ENCODE assay signal across 29 cellular contexts in the genomic region with DNA sequence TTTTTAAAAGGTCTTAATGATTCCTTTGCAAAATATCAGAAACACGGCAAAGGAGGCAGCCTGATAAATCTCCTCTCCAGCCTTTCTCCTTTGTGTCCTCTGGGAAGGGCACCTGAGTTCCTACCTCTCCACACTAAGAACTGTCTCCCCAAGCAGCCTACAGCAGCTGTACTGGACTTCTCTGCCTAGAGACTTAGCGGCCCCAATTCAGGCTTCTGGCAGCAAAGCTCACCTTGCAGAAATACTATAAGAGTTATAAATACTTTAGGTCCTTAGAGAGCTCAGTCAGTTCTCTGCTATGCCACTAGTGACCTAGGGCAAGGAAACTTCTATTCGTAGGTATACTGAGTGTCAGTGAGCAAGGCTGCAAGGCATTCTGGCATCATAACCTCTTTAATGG.
"Had no signal": no experiment of that assay in that cellular context is flagged by ENCODE, and none has a peak within 500 bp of the region (broad histone marks: within the 10 kb centered on the region; RNA-seq: fewer than 3 reads in every experiment).

No MANE protein-coding gene starts in this region.

- H3K27ac ChIP-seq: adrenal gland, ascending aorta, body of pancreas, brain microvascular endothelial cell, breast epithelium, cardiac muscle cell had no signal

- H3K9me3 ChIP-seq: adrenal gland, ascending aorta, body of pancreas, breast epithelium had no signal

- H3K4me3 ChIP-seq: adrenal gland, ascending aorta, body of pancreas, breast epithelium, cardiac muscle cell had no signal

- H3K36me3 ChIP-seq: adrenal gland, ascending aorta, brain microvascular endothelial cell, breast epithelium, cardiac muscle cell had no signal

- H3K27me3 ChIP-seq: adrenal gland, ascending aorta, body of pancreas, breast epithelium, cardiac muscle cell had no signal

- DNase-seq: activated effector memory CD4-positive, alpha-beta T cell treated with anti-CD3 and anti-CD28 coated beads, Interleukin-2, amount 50 U/mL, for 16 hours; activated effector memory CD4-positive, alpha-beta T cell treated with Interleukin-2 at 50 U/mL for 16 hours; activated gamma-delta T cell; activated gamma-delta T cell treated with Interleukin-2 at 50 U/mL for 16 hours; activated naive CD4-positive, alpha-beta T cell; activated naive CD4-positive, alpha-beta T cell treated with anti-CD3 and anti-CD28 coated beads for 36 hours; activated naive CD4-positive, alpha-beta T cell treated with anti-CD3 and anti-CD28 coated beads, Interleukin-2, amount 10 ng/mL, durations not matched to agents 7 days and 5 days; activated naive CD4-positive, alpha-beta T cell treated with anti-CD3 and anti-CD28 coated beads, Interleukin-2, amount 50 U/mL, for 16 hours; activated naive CD4-positive, alpha-beta T cell treated with Interleukin-2 at 50 U/mL for 16 hours; activated naive CD8-positive, alpha-beta T cell treated with anti-CD3 and anti-CD28 coated beads for 36 hours; activated naive CD8-positive, alpha-beta T cell treated with anti-CD3 and anti-CD28 coated beads, Interleukin-2, amount 10 ng/mL, durations not matched to agents 7 days and 5 days; activated naive CD8-positive, alpha-beta T cell treated with anti-CD3 and anti-CD28 coated beads, Interleukin-2, amount 50 U/mL, for 24 hours; activated T-cell treated with anti-CD3 and anti-CD28 coated beads, Interleukin-2, amount 50 U/mL, for 24 hours; activated T-cell treated with anti-CD3 and anti-CD28 coated beads, Interleukin-2, amount 50 U/mL, for 4 hours; activated T-cell treated with anti-CD3 and anti-CD28 coated beads, Interleukin-2, amount 50 U/mL, for 48 hours; activated T-cell treated with anti-CD3 and anti-CD28 coated beads, Interleukin-2, amount 50 U/mL, for 72 hours; adrenal gland; amniotic stem cell; amygdala; anterior cingulate cortex; aorta; body of pancreas; brain microvascular endothelial cell; caudate nucleus; central memory CD4-positive, alpha-beta T cell; cerebellar nuclear complex had no signal
